ENCODE assay signal across 19 cellular contexts in genomic region chr11:108825381-108825780, GRCh38.
DNase-seq lines count a peak whose midpoint lies in the region; FAIRE-seq and TF ChIP-seq lines count a peak whose summit lies in the region.
"Had no signal": no experiment of that assay in that cellular context is flagged by ENCODE, and none has a peak within 500 bp of the region (broad histone marks: within the 10 kb centered on the region; RNA-seq: fewer than 3 reads in every experiment).

No MANE protein-coding gene starts in this region.

- H3K9me2 ChIP-seq in Karpas-422 (replicated peaks; ENCODE audit: insufficient read depth, low read length) = no peaks in the 10 kb centered on the region
- H3K9me2 ChIP-seq: SK-N-SH had no signal

- no peak overlapping the region for H3K4me2 ChIP-seq in Karpas-422 (ENCODE audit: low read depth, low read length, poor library complexity, severe bottlenecking)

- no peaks in the 10 kb centered on the region for H3K36me3 ChIP-seq in Karpas-422 (ENCODE audit: insufficient read depth, low read length)

- no peaks in the 10 kb centered on the region for H4K20me1 ChIP-seq in Karpas-422 (ENCODE audit: insufficient read depth, low read depth, low read length)

- H3K4me1 ChIP-seq in Karpas-422 (ENCODE audit: low read length) = no peaks in the 10 kb centered on the region
- H3K4me1 ChIP-seq: Caco-2 had no signal

- H3K79me2 ChIP-seq in Karpas-422 (ENCODE audit: low read length) = peaks cover 98% of the 10 kb centered on the region

- H2AFZ ChIP-seq in Karpas-422 (ENCODE audit: low read length) = no peak overlapping the region

- no peak for DNase-seq in GM12892 (ENCODE audit: insufficient read length)
- DNase-seq in RWPE1 (ENCODE audit: low spot score) = peak; percentile 18
- DNase-seq in epithelial cell of esophagus (ENCODE audit: low read depth) = peak; percentile 56
- DNase-seq in retinal pigment epithelial cell (ENCODE audit: low read depth) = no peak
- no peak for DNase-seq in SKM-1 treated with dmso at 0.1 percent for 144 hours (lab: John Stamatoyannopoulos, UW; ENCODE audit: unreplicated experiment)
- no peak for DNase-seq in DMS79 treated with DMSO at 0.1 percent for 48 hours (lab: John Stamatoyannopoulos, UW)
- no peak for DNase-seq in Karpas-422
- DNase-seq: ACHN, Caco-2, NCI-H1048, NCI-H1436 treated with DMSO at 0.1 percent for 48 hours, NCI-H2029 treated with DMSO at 0.1 percent for 48 hours, NCI-H2171 treated with DMSO at 0.1 percent for 48 hours, NCI-H446 treated with DMSO at 0.1 percent for 48 hours, NCI-H748 treated with DMSO at 0.1 percent for 48 hours, SK-N-SH, T-helper 1 cell had no signal

- H3K27me3 ChIP-seq in Karpas-422 (ENCODE audit: low read length) = no peaks in the 10 kb centered on the region

- POLR2A ChIA-PET in RWPE1 (lab: Yijun Ruan, JAX; ENCODE audit: low non-redundant PET) = no interaction called here

- FAIRE-seq in GM12892 (lab: Jason Lieb, UNC) = peak; percentile 9
- FAIRE-seq: GM18507, H1 had no signal

- CTCF ChIA-PET in RWPE1 (lab: Yijun Ruan, JAX) = interaction anchor here (0.6 kb wide), 1 partner anchor 21 kb away, joined by 4 read pairs; no protein-coding TSS in a partner anchor

- H3K9me3 ChIP-seq in Karpas-422 (ENCODE audit: low read length) = no peaks in the 10 kb centered on the region
- H3K9me3 ChIP-seq: SK-N-SH had no signal

- no peak overlapping the region for H3K9ac ChIP-seq in Karpas-422 (ENCODE audit: low read length)
- H3K9ac ChIP-seq: SK-N-SH had no signal

- H3K27ac ChIP-seq in RWPE1 = no peak overlapping the region
- H3K27ac ChIP-seq in Karpas-422 (ENCODE audit: low read length) = no peak overlapping the region

- H3K4me3 ChIP-seq in epithelial cell of esophagus (ENCODE audit: low read length) (no peak overlapping the region), retinal pigment epithelial cell (ENCODE audit: low read length) (no peak overlapping the region), Karpas-422 (ENCODE audit: low read length) (no peak overlapping the region)

- TF ChIP-seq POLR2A in GM12892 (IDR thresholded peaks at IDR 0.05; ENCODE audit: low read depth, low read length) = no peak

- TF ChIP-seq CTCF in RWPE1 (conservative IDR thresholded peaks at IDR 0.05; ENCODE audit: low read depth) = no peak
- peak; percentile 14 for TF ChIP-seq CTCF in epithelial cell of esophagus (IDR thresholded peaks at IDR 0.05; ENCODE audit: insufficient read depth, low read depth, low read length, missing control alignments)
- peak; percentile 3 for TF ChIP-seq CTCF in retinal pigment epithelial cell (conservative IDR thresholded peaks at IDR 0.05; ENCODE audit: low read depth, low read length)

Comparison
In these comparisons a context has a peak if more than half of its experiments do, and no peak if none do; other contexts are left out.
1. DNase-seq: peak in RWPE1 (single experiment) and epithelial cell of esophagus (single experiment); none in GM12892 (single experiment), retinal pigment epithelial cell (single experiment), SKM-1 treated with dmso at 0.1 percent for 144 hours (single experiment), DMS79 treated with DMSO at 0.1 percent for 48 hours (single experiment) and Karpas-422 (single experiment).